8 cellular contexts compared by ENCODE assay signal in the genomic region with DNA sequence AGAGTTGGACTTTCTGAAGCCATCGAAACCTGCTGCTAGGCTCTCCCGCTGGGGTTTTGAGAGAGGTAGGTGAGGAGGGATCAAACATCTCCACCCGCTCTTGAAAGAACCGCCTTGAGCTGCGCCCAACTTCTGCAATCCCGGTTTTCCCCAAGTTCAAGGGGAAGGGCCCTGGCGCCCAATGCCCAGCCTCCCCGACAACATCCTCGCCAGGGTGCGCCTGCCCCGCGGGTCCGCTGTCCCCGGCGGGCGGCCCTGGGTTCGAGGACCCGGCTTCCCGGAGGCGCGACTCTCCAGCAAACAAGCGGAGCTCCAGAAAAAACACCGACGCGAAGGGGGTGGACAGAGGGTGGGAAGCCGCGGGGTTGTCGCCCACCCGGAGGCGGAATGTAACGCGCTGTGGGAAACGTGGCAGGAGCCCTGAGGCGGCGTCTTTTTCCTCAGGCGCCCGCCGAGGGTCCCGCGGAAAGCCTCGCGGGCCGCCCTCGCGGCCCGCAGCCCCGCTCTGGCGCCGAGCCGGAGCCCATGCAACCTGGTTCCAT. TPM values are rescaled to one million over a fixed set of nuclear protein-coding genes. Genes with fewer than 3 reads are reported as not detected.
DNase-seq lines count a peak whose midpoint lies in the region; ATAC-seq and TF ChIP-seq lines count a peak whose summit lies in the region.

No MANE protein-coding gene starts in this region.

- H3K36me3 ChIP-seq in MG63 (peaks cover 25% of the 10 kb centered on the region), neuron (ENCODE audit: insufficient read depth, low read length) (peaks cover 17% of the 10 kb centered on the region), upper lobe of left lung (peaks cover 0 to 15% (median 0%) of the 10 kb centered on the region in 4 donors)

- TF ChIP-seq POLR2A in upper lobe of left lung (IDR thresholded peaks at IDR 0.05): peak in 1 of 4 donors; percentile 25

- peak overlapping the region; percentile 75 for H2AFZ ChIP-seq in neuron (ENCODE audit: low read depth, low read length)

- no peaks in the 10 kb centered on the region for H3K9me3 ChIP-seq in MG63
- H3K9me3 ChIP-seq in neuron (ENCODE audit: low read length): no peaks in the 10 kb centered on the region
- H3K9me3 ChIP-seq in upper lobe of left lung: no peaks in the 10 kb centered on the region

- peak; percentile 53 for DNase-seq in EH (ENCODE audit: low read depth)
- peak; percentile 37 for DNase-seq in MG63
- DNase-seq in activated T-cell treated with anti-CD3 and anti-CD28 coated beads, Interleukin-2, amount 50 U/mL, for 72 hours: peak in 1 of 2 donors; percentile 40
- peak; percentile 47 to 64 for DNase-seq in foreskin keratinocyte
- DNase-seq in upper lobe of left lung: peak; percentile 80 to 90
- no peak for DNase-seq in epidermal melanocyte (ENCODE audit: insufficient read length, low spot score)

- peaks cover 40% of the 10 kb centered on the region for H3K4me1 Mint-ChIP-seq in activated T-cell treated with anti-CD3 and anti-CD28 coated beads, Interleukin-2, amount 50 U/mL, for 72 hours (ENCODE audit: low read depth)

- ATAC-seq in GM21786 (IDR thresholded peaks at IDR 0.05; ENCODE audit: unreplicated experiment) (peak; percentile 8), foreskin keratinocyte (peak; percentile 65), upper lobe of left lung (ENCODE audit: low FRiP score in 2 of 2) (peak; percentile 71 to 72)
- peak in 1 of 2 donors; percentile 26 for ATAC-seq in activated T-cell treated with anti-CD3 and anti-CD28 coated beads, Interleukin-2, amount 50 U/mL, for 72 hours (replicated peaks in 1 of 2)

- peaks cover 4 to 22% of the 10 kb centered on the region in 2 donors for H3K36me3 Mint-ChIP-seq in activated T-cell treated with anti-CD3 and anti-CD28 coated beads, Interleukin-2, amount 50 U/mL, for 72 hours (ENCODE audit: insufficient read depth in 2 of 2)

- no peaks in the 10 kb centered on the region for H3K27me3 ChIP-seq in MG63
- H3K27me3 ChIP-seq in foreskin keratinocyte: no peaks in the 10 kb centered on the region
- H3K27me3 ChIP-seq in neuron (ENCODE audit: insufficient read depth, low read length): no peaks in the 10 kb centered on the region
- H3K27me3 ChIP-seq in upper lobe of left lung: no peaks in the 10 kb centered on the region

- H3K4me1 ChIP-seq in foreskin keratinocyte (peaks cover 22% of the 10 kb centered on the region), neuron (ENCODE audit: insufficient read depth, low read length) (peaks cover 12% of the 10 kb centered on the region), upper lobe of left lung (peaks cover 8 to 20% (median 11%) of the 10 kb centered on the region in 4 donors)

- TF ChIP-seq CTCF in foreskin keratinocyte (conservative IDR thresholded peaks at IDR 0.05) (no peak), upper lobe of left lung (IDR thresholded peaks at IDR 0.05) (no peak)

- no peaks in the 10 kb centered on the region for H3K9me3 Mint-ChIP-seq in activated T-cell treated with anti-CD3 and anti-CD28 coated beads, Interleukin-2, amount 50 U/mL, for 72 hours

- H3K27ac ChIP-seq in foreskin keratinocyte (peak overlapping the region; percentile 99), upper lobe of left lung (peak overlapping the region; percentile 95 to 96 (median 95))

- 0 to 1% methylated on average over 1 to 23 of the region's 50 CpGs for WGBS in upper lobe of left lung, 2 donors

- peak overlapping the region; percentile 88 for H3K4me3 ChIP-seq in MG63
- peak overlapping the region; percentile 91 for H3K4me3 ChIP-seq in neuron (ENCODE audit: low read length)
- peak overlapping the region; percentile 65 to 78 (median 71) for H3K4me3 ChIP-seq in upper lobe of left lung

- peak overlapping the region; percentile 91 to 96 for H3K4me3 Mint-ChIP-seq in activated T-cell treated with anti-CD3 and anti-CD28 coated beads, Interleukin-2, amount 50 U/mL, for 72 hours

- H3K27me3 Mint-ChIP-seq in activated T-cell treated with anti-CD3 and anti-CD28 coated beads, Interleukin-2, amount 50 U/mL, for 72 hours (ENCODE audit: low read depth): no peaks in the 10 kb centered on the region

- peak overlapping the region; percentile 96 for H3K27ac Mint-ChIP-seq in activated T-cell treated with anti-CD3 and anti-CD28 coated beads, Interleukin-2, amount 50 U/mL, for 72 hours

- TF ChIP-seq EP300 in upper lobe of left lung (IDR thresholded peaks at IDR 0.05): peak in 1 of 4 donors; percentile 13

RNA-seq across cellular contexts. Expression of gene BTG3, which starts 0.6 kb away (rescaled TPM):
- total RNA-seq in MG63 (2014; rRNA removed; shearing (Covaris generic); ENCODE audit: low replicate concordance): 50.4 and 52.5 TPM in 2 replicates
- total RNA-seq in activated T-cell treated with anti-CD3 and anti-CD28 coated beads, Interleukin-2, amount 50 U/mL, for 72 hours: 10 to 100 TPM; 33.8 to 35.0 TPM
- total RNA-seq in foreskin keratinocyte: 54.2 and 62.2 TPM in 2 replicates
- 50.4 and 60.7 TPM in 2 replicates for polyA plus RNA-seq in foreskin keratinocyte
- total RNA-seq in upper lobe of left lung: 100 to 1,000 TPM in 3 of 6 donors, 10 to 100 TPM in 3; 50.7 to 189 (median 88.3) TPM
